ENCODE assay signal across 8 cellular contexts in genomic region chr14:29927596-29928341, GRCh38. TPM values are rescaled to one million over a fixed set of nuclear protein-coding genes. Genes with fewer than 3 reads are reported as not detected.
DNase-seq lines count a peak whose midpoint lies in the region; TF ChIP-seq lines count a peak whose summit lies in the region.

Gene PRKD1 (minus strand): TSS chr14:29927847.

- peak within 1 kb of the TSS; percentile 92 for H3K4me3 Mint-ChIP-seq in Calu3 (ENCODE audit: low read depth, unreplicated experiment)
- peak within 1 kb of the TSS; percentile 71 for H3K4me3 Mint-ChIP-seq in activated naive CD8-positive, alpha-beta T cell

- CTCF ChIA-PET in Calu3 (lab: Charles Lee), result interaction anchor here (0.6 to 0.7 kb wide), 2 partner anchors 107 to 396 kb away, joined by 3 read pairs; no protein-coding TSS in a partner anchor

- H3K27me3 Mint-ChIP-seq in Calu3 (ENCODE audit: unreplicated experiment), result no peaks in the 10 kb centered on the region
- peaks cover 34% of the 10 kb centered on the region for H3K27me3 Mint-ChIP-seq in activated naive CD8-positive, alpha-beta T cell

- TF ChIP-seq CTCF in Calu3 (IDR thresholded peaks at IDR 0.05; ENCODE audit: unreplicated experiment) (no peak), GM20000 (IDR thresholded peaks at IDR 0.05; ENCODE audit: extremely low read depth, missing control alignments) (no peak)

- peak within 1 kb of the TSS; percentile 54 for H3K4me3 ChIP-seq in neuron (ENCODE audit: low read length)

- H3K27me3 ChIP-seq in neuron (ENCODE audit: insufficient read depth, low read length), result peaks cover 13% of the 10 kb centered on the region

- no TSS peak for BruUV-seq in Calu3 (replicated peaks; lab: Mats Ljungman, UMichigan)

- intact Hi-C loops in Calu3 (cut with micrococcal nuclease; ENCODE audit: unreplicated experiment), result no loop called here
- intact Hi-C loops in head of caudate nucleus (cut with DNase I), result loop anchor here (10.0 kb wide), 1 partner anchor 123 kb away; no protein-coding TSS in a partner anchor

- no peaks in the 10 kb centered on the region for H3K9me3 Mint-ChIP-seq in Calu3 (ENCODE audit: low read depth, unreplicated experiment)
- H3K9me3 Mint-ChIP-seq in activated naive CD8-positive, alpha-beta T cell (ENCODE audit: low read depth), result no peaks in the 10 kb centered on the region

- H3K9me3 ChIP-seq in neuron (ENCODE audit: low read length), result no peaks in the 10 kb centered on the region

- no peaks in the 10 kb centered on the region for H3K36me3 ChIP-seq in neuron (ENCODE audit: insufficient read depth, low read length)

- H3K4me1 Mint-ChIP-seq in Calu3 (ENCODE audit: low read depth, unreplicated experiment), result peaks cover 36% of the 10 kb centered on the region
- peaks cover 7% of the 10 kb centered on the region for H3K4me1 Mint-ChIP-seq in activated naive CD8-positive, alpha-beta T cell (ENCODE audit: low read depth)

- H3K27ac Mint-ChIP-seq in Calu3 (ENCODE audit: unreplicated experiment), result peak within 1 kb of the TSS; percentile 27
- no peak within 1 kb of the TSS for H3K27ac Mint-ChIP-seq in activated naive CD8-positive, alpha-beta T cell

- in situ Hi-C loops in KBM-7 (cut with MboI; ENCODE audit: low pct_unique_long_range_greater_than_20kb, low sequenced_read_pairs), result no loop called here

- H2AFZ ChIP-seq in neuron (ENCODE audit: low read depth, low read length), result peak within 1 kb of the TSS; percentile 100

- H3K4me1 ChIP-seq in neuron (ENCODE audit: insufficient read depth, low read length), result peaks cover 14% of the 10 kb centered on the region

- peak; percentile 75 for DNase-seq in Calu3
- DNase-seq in GM20000 (ENCODE audit: low spot score), result peak; percentile 40
- peak; percentile 5 for DNase-seq in KBM-7
- DNase-seq in head of caudate nucleus, result peak in 41 of 42 donors; percentile 19 to 90 (median 76)
- no peak for DNase-seq in NK-92 treated with Interleukin-12 subunit alpha and Interleukin-12 subunit beta, amount 100 ng/mL, for 24 hours (lab: John Stamatoyannopoulos, UW)
- no peak for DNase-seq in central memory CD4-positive, alpha-beta T cell

- peaks cover 24% of the 10 kb centered on the region for H3K36me3 Mint-ChIP-seq in Calu3 (ENCODE audit: insufficient read depth, unreplicated experiment)
- H3K36me3 Mint-ChIP-seq in activated naive CD8-positive, alpha-beta T cell, result no peaks in the 10 kb centered on the region

RNA-seq across cellular contexts. Expression of gene PRKD1, which starts in this region (rescaled TPM):
- total RNA-seq in Calu3 (2022), result 9.1 and 9.7 TPM in 2 replicates

Comparison
In these comparisons a context has a peak if more than half of its experiments do, and no peak if none do; other contexts are left out.
1. DNase-seq: peak in Calu3 (single experiment), GM20000 (single experiment), KBM-7 (single experiment) and head of caudate nucleus (41 of 42); none in NK-92 treated with Interleukin-12 subunit alpha and Interleukin-12 subunit beta, amount 100 ng/mL, for 24 hours (single experiment) and central memory CD4-positive, alpha-beta T cell (single experiment).